1 cellular context compared by ENCODE assay signal in genomic region chr17:49012893-49013255, GRCh38.
TF ChIP-seq lines count a peak whose summit lies in the region.

No MANE protein-coding gene starts in this region.

TF ChIP-seq in neural cell, 6 proteins besides CTCF, POLR2A, EP300 and RAD21 (continued from another document):
- TF ChIP-seq REST (IDR thresholded peaks at IDR 0.05; ENCODE audit: borderline replicate concordance) (no peak), SMC3 (conservative IDR thresholded peaks at IDR 0.05; ENCODE audit: poor library complexity) (no peak), EZH2 (IDR thresholded peaks at IDR 0.05; ENCODE audit: borderline replicate concordance, insufficient read depth, low read length, poor library complexity, severe bottlenecking) (no peak), POLR2AphosphoS5 (IDR thresholded peaks at IDR 0.05) (no peak)
